ENCODE assay signal across 19 cellular contexts in the genomic region with DNA sequence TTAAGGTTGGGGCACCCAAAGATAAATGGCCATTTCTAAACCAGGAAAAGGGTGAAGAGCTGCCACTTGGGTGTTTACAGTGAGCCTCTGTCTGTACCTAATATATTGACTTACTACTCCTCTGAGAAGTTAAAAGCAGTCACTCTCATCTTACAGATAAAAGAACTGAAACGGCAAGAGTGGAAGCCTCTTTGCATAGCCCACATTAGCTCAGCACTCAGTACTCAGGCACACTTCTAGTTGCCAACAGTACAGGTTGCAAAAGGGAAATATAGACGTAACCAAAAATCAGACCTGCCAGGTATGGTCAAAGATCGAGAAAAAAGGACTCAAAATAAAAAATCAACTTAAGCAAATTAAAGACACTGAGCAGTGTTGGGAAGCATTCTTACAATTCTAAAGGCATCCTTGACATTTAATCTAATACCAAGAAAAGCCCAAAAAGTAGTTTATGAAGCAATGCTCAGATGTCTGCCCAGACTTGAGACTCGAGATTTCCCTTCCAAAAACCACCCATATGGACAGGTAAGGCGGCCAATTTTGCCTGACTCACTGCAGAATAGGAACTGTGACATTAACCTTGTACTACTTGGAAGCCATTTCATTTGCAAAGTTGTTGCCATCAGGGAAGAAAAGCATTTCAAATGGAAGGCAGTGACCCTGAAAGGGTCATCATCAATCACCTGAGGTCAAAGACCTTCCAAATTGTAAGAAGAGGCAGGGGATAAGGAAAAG.
DNase-seq lines count a peak whose midpoint lies in the region; ATAC-seq and TF ChIP-seq lines count a peak whose summit lies in the region.
"Had no signal": no experiment of that assay in that cellular context is flagged by ENCODE, and none has a peak within 500 bp of the region (broad histone marks: within the 10 kb centered on the region; RNA-seq: fewer than 3 reads in every experiment).

No MANE protein-coding gene starts in this region.

- no peak overlapping the region for H3K27ac Mint-ChIP-seq in activated CD4-positive, alpha-beta memory T cell treated with anti-CD3 and anti-CD28 coated beads, Interleukin-2, amount 10 ng/mL, durations not matched to agents 7 days and 5 days
- H3K27ac Mint-ChIP-seq in activated T-cell treated with anti-CD3 and anti-CD28 coated beads, Interleukin-2, amount 50 U/mL, for 72 hours: no peak overlapping the region
- H3K27ac Mint-ChIP-seq: activated naive CD4-positive, alpha-beta T cell treated with anti-CD3 and anti-CD28 coated beads, Interleukin-2, amount 50 U/mL, for 24 hours; nephron; T-cell had no signal

- no peak overlapping the region for H2AFZ ChIP-seq in PC-3 (ENCODE audit: low read length)

- H4K20me1 ChIP-seq in PC-3 (ENCODE audit: low read length): no peaks in the 10 kb centered on the region

- peaks cover 14% of the 10 kb centered on the region for H3K4me1 ChIP-seq in PC-3 (ENCODE audit: insufficient read depth, low read length)

- H3K9me3 Mint-ChIP-seq in activated CD4-positive, alpha-beta memory T cell treated with anti-CD3 and anti-CD28 coated beads, Interleukin-2, amount 10 ng/mL, durations not matched to agents 7 days and 5 days: no peaks in the 10 kb centered on the region
- H3K9me3 Mint-ChIP-seq in activated T-cell treated with anti-CD3 and anti-CD28 coated beads, Interleukin-2, amount 50 U/mL, for 72 hours: no peaks in the 10 kb centered on the region
- H3K9me3 Mint-ChIP-seq: activated naive CD4-positive, alpha-beta T cell treated with anti-CD3 and anti-CD28 coated beads, Interleukin-2, amount 50 U/mL, for 24 hours; nephron; T-cell had no signal

- DNase-seq in cerebellar cortex (ENCODE audit: low spot score): peak; percentile 63
- DNase-seq in PC-3: no peak
- no peak for DNase-seq in activated CD4-positive, alpha-beta memory T cell treated with anti-CD3 and anti-CD28 coated beads, Interleukin-2, amount 10 ng/mL, durations not matched to agents 7 days and 5 days
- no peak for DNase-seq in activated T-cell treated with anti-CD3 and anti-CD28 coated beads, Interleukin-2, amount 50 U/mL, for 72 hours
- DNase-seq in OCI-M2 (lab: John Stamatoyannopoulos, UW; ENCODE audit: unreplicated experiment): no peak
- DNase-seq: activated CD8-positive, alpha-beta memory T cell treated with anti-CD3 and anti-CD28 coated beads, Interleukin-2, amount 50 U/mL, for 48 hours; AML-193; foreskin keratinocyte; NCI-H1436 treated with DMSO at 0.1 percent for 48 hours; NCI-H526 treated with DMSO at 0.1 percent for 48 hours; stimulated activated CD4-positive, alpha-beta T cell treated with anti-CD3 and anti-CD28 coated beads, Interleukin-15, amount 100 ng/mL, for 24 hours; substantia nigra; T-cell had no signal

- no peaks in the 10 kb centered on the region for H3F3A ChIP-seq in PC-3 (ENCODE audit: low read length, unreplicated experiment)

- no peaks in the 10 kb centered on the region for H3K9me2 ChIP-seq in PC-3 (replicated peaks; ENCODE audit: low read length)

- no peaks in the 10 kb centered on the region for H3K27me3 ChIP-seq in PC-3 (ENCODE audit: low read length)
- H3K27me3 ChIP-seq: foreskin keratinocyte had no signal

- H3K9ac ChIP-seq in PC-3 (ENCODE audit: low read length): no peak overlapping the region

- no peak for TF ChIP-seq CTCF in PC-3 (conservative IDR thresholded peaks at IDR 0.05; ENCODE audit: low read depth, low read length)

- intact Hi-C loops in PC-3 (cut with micrococcal nuclease): loop anchor here (5.0 to 10.0 kb wide), 3 partner anchors 230 to 845 kb away; no protein-coding TSS in a partner anchor

- ATAC-seq in GM18868 (IDR thresholded peaks at IDR 0.05; ENCODE audit: unreplicated experiment) (peak; percentile 76), GM21423 (IDR thresholded peaks at IDR 0.05; ENCODE audit: unreplicated experiment) (peak; percentile 79), HG02943 (IDR thresholded peaks at IDR 0.05; ENCODE audit: low read depth, unreplicated experiment) (peak; percentile 87), PC-3 (no peak)
- ATAC-seq in activated T-cell treated with anti-CD3 and anti-CD28 coated beads, Interleukin-2, amount 50 U/mL, for 72 hours (replicated peaks in 1 of 2): no peak
- ATAC-seq: activated CD4-positive, CD25-positive, alpha-beta regulatory T cell treated with anti-CD3 and anti-CD28 coated beads, Interleukin-2, amount 50 U/mL, for 24 hours; foreskin keratinocyte; T-cell had no signal

- BruUV-seq in PC-3 (replicated peaks; lab: Mats Ljungman, UMichigan): no TSS peak

- no peaks in the 10 kb centered on the region for H3K27me3 Mint-ChIP-seq in activated CD4-positive, alpha-beta memory T cell treated with anti-CD3 and anti-CD28 coated beads, Interleukin-2, amount 10 ng/mL, durations not matched to agents 7 days and 5 days
- H3K27me3 Mint-ChIP-seq in activated T-cell treated with anti-CD3 and anti-CD28 coated beads, Interleukin-2, amount 50 U/mL, for 72 hours (ENCODE audit: low read depth): no peaks in the 10 kb centered on the region
- H3K27me3 Mint-ChIP-seq: activated naive CD4-positive, alpha-beta T cell treated with anti-CD3 and anti-CD28 coated beads, Interleukin-2, amount 50 U/mL, for 24 hours; T-cell had no signal

- peaks cover 3% of the 10 kb centered on the region for H3K36me3 ChIP-seq in PC-3 (ENCODE audit: low read depth, low read length)

- H3K36me3 Mint-ChIP-seq in activated CD4-positive, alpha-beta memory T cell treated with anti-CD3 and anti-CD28 coated beads, Interleukin-2, amount 10 ng/mL, durations not matched to agents 7 days and 5 days (ENCODE audit: low read depth): no peaks in the 10 kb centered on the region
- H3K36me3 Mint-ChIP-seq in activated T-cell treated with anti-CD3 and anti-CD28 coated beads, Interleukin-2, amount 50 U/mL, for 72 hours (ENCODE audit: insufficient read depth in 2 of 2): peaks cover 3 to 4% of the 10 kb centered on the region in 2 donors

- CTCF ChIA-PET in PC-3 (lab: Charles Lee): no interaction called here
- CTCF ChIA-PET in activated CD4-positive, alpha-beta memory T cell treated with anti-CD3 and anti-CD28 coated beads, Interleukin-2, amount 10 ng/mL, durations not matched to agents 7 days and 5 days (lab: Charles Lee): no interaction called here

- no peak overlapping the region for H3K4me2 ChIP-seq in PC-3 (ENCODE audit: low read length)

- H3K4me3 ChIP-seq in PC-3 (ENCODE audit: low read length): no peak overlapping the region

- no peaks in the 10 kb centered on the region for H3K9me3 ChIP-seq in PC-3 (ENCODE audit: low read length)

- H3K4me1 Mint-ChIP-seq in activated CD4-positive, alpha-beta memory T cell treated with anti-CD3 and anti-CD28 coated beads, Interleukin-2, amount 10 ng/mL, durations not matched to agents 7 days and 5 days: no peaks in the 10 kb centered on the region
- H3K4me1 Mint-ChIP-seq in activated T-cell treated with anti-CD3 and anti-CD28 coated beads, Interleukin-2, amount 50 U/mL, for 72 hours (ENCODE audit: low read depth): peaks cover 3% of the 10 kb centered on the region
- H3K4me1 Mint-ChIP-seq: activated naive CD4-positive, alpha-beta T cell treated with anti-CD3 and anti-CD28 coated beads, Interleukin-2, amount 50 U/mL, for 24 hours; T-cell had no signal

- no peaks in the 10 kb centered on the region for H3K79me2 ChIP-seq in PC-3 (ENCODE audit: low read length)

- no peak overlapping the region for H3K4me3 Mint-ChIP-seq in activated CD4-positive, alpha-beta memory T cell treated with anti-CD3 and anti-CD28 coated beads, Interleukin-2, amount 10 ng/mL, durations not matched to agents 7 days and 5 days
- no peak overlapping the region for H3K4me3 Mint-ChIP-seq in activated T-cell treated with anti-CD3 and anti-CD28 coated beads, Interleukin-2, amount 50 U/mL, for 72 hours
- H3K4me3 Mint-ChIP-seq: activated naive CD4-positive, alpha-beta T cell treated with anti-CD3 and anti-CD28 coated beads, Interleukin-2, amount 50 U/mL, for 24 hours; nephron; T-cell had no signal

- POLR2A ChIA-PET in PC-3 (lab: Charles Lee; ENCODE audit: unreplicated experiment): no interaction called here
- POLR2A ChIA-PET in activated CD4-positive, alpha-beta memory T cell treated with anti-CD3 and anti-CD28 coated beads, Interleukin-2, amount 10 ng/mL, durations not matched to agents 7 days and 5 days (lab: Charles Lee): no interaction called here

- no peak overlapping the region for H3K27ac ChIP-seq in PC-3 (ENCODE audit: low read length)
- H3K27ac ChIP-seq: foreskin keratinocyte had no signal

Comparison
In these comparisons a context has a peak if more than half of its experiments do, and no peak if none do; other contexts are left out.
1. ATAC-seq: peak in GM18868 (single experiment), GM21423 (single experiment) and HG02943 (single experiment); none in PC-3 (single experiment) and activated T-cell treated with anti-CD3 and anti-CD28 coated beads, Interleukin-2, amount 50 U/mL, for 72 hours (0 of 2).